ENCODE assay signal across 1 cellular context in the genomic region with DNA sequence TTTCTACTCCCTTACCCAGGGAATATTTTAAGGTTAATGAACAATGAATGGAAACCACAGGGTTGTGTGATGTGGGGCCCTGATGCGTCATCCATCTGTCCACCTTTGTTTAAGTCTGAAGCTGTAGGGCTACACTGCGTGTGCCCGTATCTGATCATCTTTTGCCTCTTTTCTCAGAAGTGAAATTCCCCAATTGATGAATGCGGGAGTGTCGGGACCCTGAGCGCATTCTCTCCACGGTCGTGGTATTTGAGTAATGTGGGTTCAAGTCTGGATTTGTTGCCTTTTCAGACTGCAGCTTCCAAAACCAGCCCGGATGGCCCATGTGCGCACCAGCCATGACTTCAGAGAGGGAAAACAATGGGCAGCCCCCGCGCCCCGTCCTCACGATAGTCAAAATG.
A peak's percentile ranks its signal among the peaks of the same experiment; 100 is the strongest.
TF ChIP-seq lines count a peak whose summit lies in the region.

No MANE protein-coding gene starts in this region.

TF ChIP-seq in A549, 52 proteins besides CTCF, POLR2A, EP300 and RAD21 (continued from another document):
- no peak for TF ChIP-seq REST (IDR thresholded peaks at IDR 0.05)
- TF ChIP-seq E2F6 (IDR thresholded peaks at IDR 0.05; ENCODE audit: borderline replicate concordance, low read depth), result no peak
- peak; percentile 45; the same call in 1 of the 2 replicates for TF ChIP-seq EHF (CRISPR knock-in tag; IDR thresholded peaks at IDR 0.05)
